ENCODE assay signal across 16 cellular contexts in the genomic region with DNA sequence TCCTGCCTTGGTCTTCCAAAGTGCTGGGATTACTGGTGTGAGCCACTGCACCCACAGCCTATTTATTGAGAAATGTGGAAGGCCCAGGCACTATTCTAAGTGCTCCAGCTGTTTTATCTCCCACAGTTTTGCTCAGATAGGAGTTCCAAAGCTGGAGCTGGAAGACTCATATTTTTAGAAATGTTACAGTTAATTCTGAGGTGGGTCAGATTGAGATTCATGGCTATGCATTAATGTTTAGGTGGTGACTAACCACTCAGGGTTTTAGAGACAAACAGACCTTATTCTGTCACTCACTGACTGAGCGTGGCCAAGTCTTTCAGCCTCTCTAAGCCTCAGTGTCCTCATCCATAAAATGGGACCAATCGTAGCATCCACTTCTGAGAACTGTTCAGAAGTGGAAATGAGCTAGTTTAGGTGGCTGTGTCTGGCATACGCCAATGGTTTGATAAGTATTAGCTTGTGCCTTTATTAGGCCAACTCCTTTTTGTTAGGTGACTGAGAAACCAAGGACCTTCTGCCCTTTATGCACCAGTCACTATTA. TPM values are rescaled to one million over a fixed set of nuclear protein-coding genes. Genes with fewer than 3 reads are reported as not detected.
A peak's percentile ranks its signal among the peaks of the same experiment; 100 is the strongest.
DNase-seq lines count a peak whose midpoint lies in the region; ATAC-seq, FAIRE-seq and TF ChIP-seq lines count a peak whose summit lies in the region.
"Had no signal": no experiment of that assay in that cellular context is flagged by ENCODE, and none has a peak within 500 bp of the region (broad histone marks: within the 10 kb centered on the region; RNA-seq: fewer than 3 reads in every experiment).

No MANE protein-coding gene starts in this region.

- POLR2A ChIA-PET in MCF 10A (lab: Yijun Ruan, JAX), result interaction anchor here (1.1 kb wide), 1 partner anchor 523 kb away, joined by 4 read pairs; no protein-coding TSS in a partner anchor
- POLR2A ChIA-PET in RWPE1 (lab: Yijun Ruan, JAX; ENCODE audit: low non-redundant PET), result no interaction called here
- POLR2A ChIA-PET in H1 (lab: Charles Lee; ENCODE audit: partially characterized antibody), result no interaction called here

- no peak overlapping the region for H3K18ac ChIP-seq in H1 (ENCODE audit: extremely low read depth, low read length)

- H2AFZ ChIP-seq in mammary epithelial cell (ENCODE audit: low read depth, low read length) (no peak overlapping the region), H1 (ENCODE audit: low read length) (no peak overlapping the region), GM23338 (no peak overlapping the region)

- H3K36me3 Mint-ChIP-seq in MCF 10A (ENCODE audit: insufficient read depth, unreplicated experiment) (peaks cover 6% of the 10 kb centered on the region), GM23338 (ENCODE audit: low read depth) (0 out of 3 replicates have a peak, but pooled peaks cover 2% of the 10 kb centered on the region)
- H3K36me3 Mint-ChIP-seq in stimulated activated memory B cell treated with anti-CD40 and anti-IgM and Interleukin-4, amounts not matched to agents 10 μg/mL and 1 μg/mL and 100 μg/mL, for 72 hours, result peaks cover under 1% of the 10 kb centered on the region

- H3K27ac Mint-ChIP-seq in MCF 10A (ENCODE audit: low read depth, unreplicated experiment), result peak overlapping the region; percentile 99
- peak overlapping the region; percentile 95 for H3K27ac Mint-ChIP-seq in stimulated activated memory B cell treated with anti-CD40 and anti-IgM and Interleukin-4, amounts not matched to agents 10 μg/mL and 1 μg/mL and 100 μg/mL, for 72 hours
- no peak overlapping the region for H3K27ac Mint-ChIP-seq in GM23338

- H3K4me1 ChIP-seq in mammary epithelial cell (ENCODE audit: insufficient read depth, low read length) (peaks cover 20% of the 10 kb centered on the region), H1 (replicated peaks in 1 of 4; ENCODE audit: control insufficient read depth in 3 of 4, insufficient read depth in 4 of 4, low read length in 3 of 4) (peaks cover 0 to 14% (median 6%) of the 10 kb centered on the region in 4 experiments; a peak in 6 of 7 replicates), GM23338 (ENCODE audit: insufficient read depth) (peaks cover 23% of the 10 kb centered on the region)
- H3K4me1 ChIP-seq: prostate gland had no signal

- H3K27me3 Mint-ChIP-seq in MCF 10A (ENCODE audit: insufficient read depth, unreplicated experiment) (no peaks in the 10 kb centered on the region), GM23338 (ENCODE audit: insufficient read depth, low read depth, poor library complexity) (peaks cover 6% of the 10 kb centered on the region)
- no peaks in the 10 kb centered on the region for H3K27me3 Mint-ChIP-seq in stimulated activated memory B cell treated with anti-CD40 and anti-IgM and Interleukin-4, amounts not matched to agents 10 μg/mL and 1 μg/mL and 100 μg/mL, for 72 hours

- 0 out of 2 replicates have a peak, but pooled peaks cover 5% of the 10 kb centered on the region for H3K9me2 ChIP-seq in GM23338 (ENCODE audit: insufficient read depth)

- no peak for TF ChIP-seq RAD21 in H1 (IDR thresholded peaks at IDR 0.05 in 1 of 2, conservative IDR thresholded peaks at IDR 0.05 in 1 of 2; ENCODE audit: low read depth in 2 of 2, low read length in 2 of 2)

- H3K4ac ChIP-seq in H1 (replicated peaks; ENCODE audit: insufficient read length, low read depth, low read length), result no peak overlapping the region

- no peak overlapping the region for H3K9ac ChIP-seq in mammary epithelial cell (ENCODE audit: insufficient read depth, low read length)
- no peak overlapping the region for H3K9ac ChIP-seq in H1 (replicated peaks in 1 of 4; ENCODE audit: extremely low read depth in 1 of 4, low read depth in 3 of 4, low read length in 3 of 4)

- H3K36me3 ChIP-seq in mammary epithelial cell (ENCODE audit: insufficient read depth, low read length) (no peaks in the 10 kb centered on the region), H1 (ENCODE audit: control insufficient read depth in 2 of 4, insufficient read depth in 4 of 4, low read length in 3 of 4) (no peaks in the 10 kb centered on the region), GM23338 (ENCODE audit: insufficient read depth) (no peaks in the 10 kb centered on the region)
- H3K36me3 ChIP-seq: prostate gland had no signal

- no peaks in the 10 kb centered on the region for H4K20me1 ChIP-seq in mammary epithelial cell (ENCODE audit: insufficient read depth, low read length)
- H4K20me1 ChIP-seq in H1 (replicated peaks in 1 of 2; ENCODE audit: control insufficient read depth in 1 of 2, insufficient read depth in 2 of 2, low read length in 2 of 2), result no peaks in the 10 kb centered on the region
- no peaks in the 10 kb centered on the region for H4K20me1 ChIP-seq in GM23338 (replicated peaks; ENCODE audit: insufficient read depth)

- TF ChIP-seq EP300 in H1 (IDR thresholded peaks at IDR 0.05; ENCODE audit: borderline replicate concordance in 1 of 2, low read depth in 2 of 2, low read length in 2 of 2), result no peak

- dilution Hi-C loops in mammary epithelial cell (cut with HindIII; ENCODE audit: low sequenced_read_pairs), result loop anchor here (5.0 kb wide), 1 partner anchor 106 kb away; no protein-coding TSS in a partner anchor

- H4K5ac ChIP-seq in H1 (ENCODE audit: insufficient read length, low read depth, low read length), result no peak overlapping the region

- no peak overlapping the region for H4K91ac ChIP-seq in H1 (replicated peaks; ENCODE audit: insufficient read length, low read length)

- DNase-seq in MCF 10A (ENCODE audit: unreplicated experiment), result no peak
- DNase-seq in mammary epithelial cell, result no peak
- DNase-seq in RWPE1 (ENCODE audit: low spot score), result no peak
- DNase-seq in H1 (ENCODE audit: low read depth in 1 of 2, low spot score in 2 of 2), result peak in 1 of 2 experiments; percentile 2
- no peak for DNase-seq in GM23338 (ENCODE audit: low spot score)
- no peak for DNase-seq in 8988T
- DNase-seq: activated CD8-positive, alpha-beta memory T cell treated with anti-CD3 and anti-CD28 coated beads for 24 hours; aorta; dermis blood vessel endothelial cell; GF-D8; stimulated activated CD4-positive, alpha-beta T cell treated with anti-CD3 and anti-CD28 coated beads, Interleukin-2, amount 100 ng/mL, for 48 hours had no signal

- no peak for TF ChIP-seq CTCF in MCF 10A (IDR thresholded peaks at IDR 0.05; ENCODE audit: unreplicated experiment)
- no peak for TF ChIP-seq CTCF in mammary epithelial cell (conservative IDR thresholded peaks at IDR 0.05 in 1 of 2, IDR thresholded peaks at IDR 0.05 in 1 of 2; ENCODE audit: extremely low read depth in 1 of 2, insufficient read depth in 1 of 2, low read depth in 1 of 2, low read length in 2 of 2)
- TF ChIP-seq CTCF in RWPE1 (conservative IDR thresholded peaks at IDR 0.05; ENCODE audit: low read depth), result no peak
- no peak for TF ChIP-seq CTCF in H1 (IDR thresholded peaks at IDR 0.05; ENCODE audit: control extremely low read depth in 1 of 3, insufficient read depth in 1 of 3, low read depth in 1 of 3, low read length in 3 of 3)
- TF ChIP-seq CTCF in GM23338 (conservative IDR thresholded peaks at IDR 0.05; ENCODE audit: low read depth in 2 of 2), result no peak

- H3K4me3 ChIP-seq in mammary epithelial cell (replicated peaks in 1 of 3; ENCODE audit: insufficient read depth in 1 of 3, low read depth in 2 of 3, low read length in 3 of 3) (no peak overlapping the region), H1 (ENCODE audit: extremely low read depth in 1 of 4, insufficient read depth in 2 of 4, low read depth in 3 of 4, low read length in 4 of 4) (no peak overlapping the region), GM23338 (no peak overlapping the region)
- H3K4me3 ChIP-seq: mucosa of descending colon, prostate gland had no signal

- in situ Hi-C loops in mammary epithelial cell (cut with MboI; ENCODE audit: low sequenced_read_pairs in 2 of 2), result no loop called here

- H2AK5ac ChIP-seq in H1 (ENCODE audit: low read depth, low read length), result no peak overlapping the region

- BruUV-seq in MCF 10A (replicated peaks; lab: Mats Ljungman, UMichigan), result no TSS peak
- no TSS peak for BruUV-seq in mammary epithelial cell (replicated peaks; lab: Mats Ljungman, UMichigan)

- H3K27me3 ChIP-seq in mammary epithelial cell (ENCODE audit: insufficient read depth, low read length) (no peaks in the 10 kb centered on the region), H1 (replicated peaks in 1 of 4; ENCODE audit: control insufficient read depth in 3 of 4, extremely low read depth in 1 of 4, insufficient read depth in 3 of 4, low read length in 3 of 4) (peaks cover 0 to 3% (median 0%) of the 10 kb centered on the region in 4 experiments; a peak in 1 of 7 replicates), GM23338 (ENCODE audit: insufficient read depth) (no peaks in the 10 kb centered on the region)

- H3K56ac ChIP-seq in H1 (replicated peaks; ENCODE audit: insufficient read length, low read depth, low read length), result no peak overlapping the region

- no peak for TF ChIP-seq POLR2A in H1 (IDR thresholded peaks at IDR 0.05; ENCODE audit: control extremely low read depth in 1 of 2, low read depth in 2 of 2, low read length in 2 of 2)

- FAIRE-seq in H1 (lab: Jason Lieb, UNC), result no peak
- FAIRE-seq: H54 had no signal

- H3K23me2 ChIP-seq in H1 (ENCODE audit: low read depth, low read length), result no peaks in the 10 kb centered on the region

- H3K9me3 Mint-ChIP-seq in MCF 10A (ENCODE audit: unreplicated experiment) (no peaks in the 10 kb centered on the region), GM23338 (no peaks in the 10 kb centered on the region)
- no peaks in the 10 kb centered on the region for H3K9me3 Mint-ChIP-seq in stimulated activated memory B cell treated with anti-CD40 and anti-IgM and Interleukin-4, amounts not matched to agents 10 μg/mL and 1 μg/mL and 100 μg/mL, for 72 hours

- H3F3A ChIP-seq in GM23338 (replicated peaks; ENCODE audit: low read depth), result no peaks in the 10 kb centered on the region

- CTCF ChIA-PET in MCF 10A (lab: Yijun Ruan, JAX) (interaction anchor here (0.7 to 1.5 kb wide), 4 partner anchors 19 to 109 kb away, joined by 3 to 6 read pairs (median 4); no protein-coding TSS in a partner anchor), mammary epithelial cell (lab: Charles Lee; ENCODE audit: low non-redundant PET) (no interaction called here), RWPE1 (lab: Yijun Ruan, JAX) (no interaction called here), H1 (lab: Charles Lee; ENCODE audit: partially characterized antibody) (interaction anchor here (1.0 to 2.0 kb wide), 3 partner anchors 9 to 108 kb away, joined by 3 to 8 read pairs (median 5); no protein-coding TSS in a partner anchor)

- H3K9me3 ChIP-seq in mammary epithelial cell (replicated peaks; ENCODE audit: insufficient read depth, low read length) (no peaks in the 10 kb centered on the region), H1 (ENCODE audit: insufficient read depth in 2 of 2, low read depth in 1 of 2, low read length in 1 of 2) (no peaks in the 10 kb centered on the region)
- H3K9me3 ChIP-seq: mucosa of descending colon, prostate gland had no signal

- peaks cover 6% of the 10 kb centered on the region for H3K4me1 Mint-ChIP-seq in MCF 10A (ENCODE audit: insufficient read depth, unreplicated experiment)
- peaks cover 68% of the 10 kb centered on the region for H3K4me1 Mint-ChIP-seq in stimulated activated memory B cell treated with anti-CD40 and anti-IgM and Interleukin-4, amounts not matched to agents 10 μg/mL and 1 μg/mL and 100 μg/mL, for 72 hours
- peaks cover 30% of the 10 kb centered on the region for H3K4me1 Mint-ChIP-seq in GM23338

- WGBS in mammary epithelial cell (ENCODE audit: low coverage, missing lambda C conversion rate), result 100% methylated on average over 3 of the region's 3 CpGs
- 76% methylated on average over 3 of the region's 3 CpGs; no CpG with 5 or more reads in 1 of the 2 experiments for WGBS in H1 (ENCODE audit: extremely low coverage in 1 of 2, insufficient coverage in 1 of 2, insufficient read length in 1 of 2, insufficient replicate concordance in 2 of 2, low coverage in 1 of 2, low lambda C conversion rate in 2 of 2, missing lambda C conversion rate in 1 of 2), 2 experiments

- H3K79me1 ChIP-seq in H1 (ENCODE audit: low read depth, low read length), result no peaks in the 10 kb centered on the region

- H3K4me2 ChIP-seq in mammary epithelial cell (ENCODE audit: insufficient read depth, low read depth, low read length), result no peak overlapping the region
- H3K4me2 ChIP-seq in H1 (ENCODE audit: insufficient read depth in 1 of 2, low read depth in 2 of 2, low read length in 2 of 2), result no peak overlapping the region
- no peak overlapping the region for H3K4me2 ChIP-seq in GM23338

- H3K27ac ChIP-seq in mammary epithelial cell (ENCODE audit: insufficient read depth, low read depth, low read length) (no peak overlapping the region), RWPE1 (peak overlapping the region; percentile 54), H1 (ENCODE audit: low read depth, low read length) (no peak overlapping the region), GM23338 (ENCODE audit: low read depth) (no peak overlapping the region)
- H3K27ac ChIP-seq: prostate gland had no signal

- H2BK20ac ChIP-seq in H1 (ENCODE audit: low read length), result no peak overlapping the region

- no peak overlapping the region for H4K8ac ChIP-seq in H1 (ENCODE audit: extremely low read depth, insufficient read depth, low read length)

- H2BK15ac ChIP-seq in H1 (ENCODE audit: low read length), result no peak overlapping the region; the same call in 1 of the 2 replicates

- H3K23ac ChIP-seq in H1 (ENCODE audit: insufficient read length), result no peak overlapping the region

- no peak overlapping the region for H3K14ac ChIP-seq in H1 (ENCODE audit: insufficient read length)

- H3K79me2 ChIP-seq in mammary epithelial cell (ENCODE audit: insufficient read depth, low read length) (peaks cover 21% of the 10 kb centered on the region), H1 (ENCODE audit: control insufficient read depth in 1 of 2, insufficient read depth in 2 of 2, low read length in 2 of 2) (no peaks in the 10 kb centered on the region), GM23338 (replicated peaks; ENCODE audit: insufficient read depth) (no peaks in the 10 kb centered on the region)

- no peak overlapping the region for H2BK120ac ChIP-seq in H1 (replicated peaks; ENCODE audit: low read depth, low read length)

- intact Hi-C loops in MCF 10A (cut with micrococcal nuclease) (no loop called here), mammary epithelial cell (cut with micrococcal nuclease) (no loop called here)

- H2BK12ac ChIP-seq in H1 (ENCODE audit: low read depth, low read length), result peak overlapping the region; percentile 2; the same call in 1 of the 2 replicates

- no peak for ATAC-seq in stimulated activated memory B cell treated with anti-CD40 and anti-IgM and Interleukin-4, amounts not matched to agents 10 μg/mL and 1 μg/mL and 100 μg/mL, for 72 hours
- ATAC-seq in GM23338 (no peak), HG03280 (IDR thresholded peaks at IDR 0.05; ENCODE audit: unreplicated experiment) (no peak)
- ATAC-seq: mucosa of descending colon had no signal

- H2BK5ac ChIP-seq in H1 (ENCODE audit: low read depth, low read length), result no peak overlapping the region

- peak overlapping the region; percentile 95 for H3K4me3 Mint-ChIP-seq in MCF 10A (ENCODE audit: unreplicated experiment)
- H3K4me3 Mint-ChIP-seq in stimulated activated memory B cell treated with anti-CD40 and anti-IgM and Interleukin-4, amounts not matched to agents 10 μg/mL and 1 μg/mL and 100 μg/mL, for 72 hours, result no peak overlapping the region
- H3K4me3 Mint-ChIP-seq in GM23338, result no peak overlapping the region

RNA-seq across cellular contexts. Expression of a gene that starts 4.3 kb away (rescaled TPM):
- total RNA-seq in MCF 10A (2022), result 32.8 and 35.2 TPM in 2 replicates
- total RNA-seq in mammary epithelial cell, result 10 to 100 TPM; 17.7 to 25.5 TPM
- polyA plus RNA-seq in mammary epithelial cell, result 11.6 TPM
- polyA minus RNA-seq in mammary epithelial cell, result 5.7 TPM
- 3.6 and 3.7 TPM in 2 replicates for total RNA-seq in H1 (2021; fragmentation: NEBNext Ultra II Directional; extraction: Animal tissue kit (Norgen Biotek cat#: 25700))
- 2.3 and 2.8 TPM in 2 replicates for polyA plus RNA-seq in H1 (2011; rRNA removed)
- 3.0 TPM for polyA plus RNA-seq in H1 (2011; cell fraction: cytosol; rRNA removed)
- 2.6 TPM for polyA plus RNA-seq in H1 (2011; cell fraction: nucleus; rRNA removed)
- 3.0 to 5.0 TPM (median 3.7 TPM) in 4 replicates for polyA plus RNA-seq in H1 (2012, experiment 1 of 2)
- 1.2 TPM for polyA plus RNA-seq in H1 (2012, experiment 2 of 2)
- polyA plus RNA-seq in H1 (2013, experiment 1 of 2), result 4.1 TPM
- 3.2 TPM for polyA plus RNA-seq in H1 (2013, experiment 2 of 2)
- 4.2 and 4.3 TPM in 2 replicates for polyA minus RNA-seq in H1 (2011; rRNA and poly(A)+ RNA removed)
- 2.9 TPM for polyA minus RNA-seq in H1 (2011; cell fraction: cytosol; rRNA and poly(A)+ RNA removed)
- 8.3 TPM for polyA minus RNA-seq in H1 (2011; cell fraction: nucleus; rRNA and poly(A)+ RNA removed)
- total RNA-seq in GM23338 (2014; rRNA removed; shearing (Covaris generic)), result 3.6 and 6.8 TPM in 2 replicates
- 2.3 TPM in 2 replicates for polyA plus RNA-seq in GM23338 (2016; fragmentation: Nextera tagmentation; extraction: Ambion mirVana)

Comparison
In these comparisons a context has a peak if more than half of its experiments do, and no peak if none do; other contexts are left out.
1. CTCF ChIA-PET loops: an anchor here in MCF 10A (0.7 to 1.5 kb wide) and H1 (1.0 to 2.0 kb wide); none called in mammary epithelial cell and RWPE1.